ENCODE assay signal across 7 cellular contexts in genomic region chr17:47204722-47205418, GRCh38. TPM values are rescaled to one million over a fixed set of nuclear protein-coding genes. Genes with fewer than 3 reads are reported as not detected.
DNase-seq lines count a peak whose midpoint lies in the region; ATAC-seq and FAIRE-seq lines count a peak whose summit lies in the region.

No MANE protein-coding gene starts in this region.

- no peak overlapping the region for H4K91ac ChIP-seq in mesenchymal stem cell (ENCODE audit: low read length)

- no peak overlapping the region for H2BK12ac ChIP-seq in mesenchymal stem cell (ENCODE audit: low read length in 2 of 2)

- no peaks in the 10 kb centered on the region for H3K36me3 ChIP-seq in mesenchymal stem cell (ENCODE audit: control insufficient read depth in 1 of 2, insufficient read depth in 2 of 2, low read depth in 1 of 2, low read length in 2 of 2)
- H3K36me3 ChIP-seq in urinary bladder (ENCODE audit: insufficient read depth): no peaks in the 10 kb centered on the region

- peaks cover 28% of the 10 kb centered on the region for H3K4me1 ChIP-seq in mesenchymal stem cell (ENCODE audit: control insufficient read depth, insufficient read depth, low read depth, low read length)
- H3K4me1 ChIP-seq in urinary bladder (ENCODE audit: insufficient read depth): no peaks in the 10 kb centered on the region

- H3K27me3 ChIP-seq in mesenchymal stem cell (ENCODE audit: control insufficient read depth in 1 of 2, insufficient read depth in 1 of 2, low read length in 2 of 2): no peaks in the 10 kb centered on the region

- peak overlapping the region; percentile 95 for H2BK5ac ChIP-seq in mesenchymal stem cell (ENCODE audit: low read depth, low read length, poor library complexity, severe bottlenecking)

- peak overlapping the region in 1 of 2 experiments; percentile 16 for H3K4ac ChIP-seq in mesenchymal stem cell (ENCODE audit: low read depth in 1 of 2, low read length in 2 of 2)

- H2BK120ac ChIP-seq in mesenchymal stem cell (ENCODE audit: low read depth, low read length): no peak overlapping the region

- H3K9ac ChIP-seq in mesenchymal stem cell (ENCODE audit: low read length): peak overlapping the region; percentile 63

- no peaks in the 10 kb centered on the region for H3K79me1 ChIP-seq in mesenchymal stem cell (replicated peaks; ENCODE audit: low read length, poor library complexity, severe bottlenecking)

- peak overlapping the region; percentile 41 for H3K4me2 ChIP-seq in mesenchymal stem cell (ENCODE audit: low read length, poor library complexity, severe bottlenecking)

- peak overlapping the region; percentile 3 for H4K8ac ChIP-seq in mesenchymal stem cell (ENCODE audit: low read length)

- no peaks in the 10 kb centered on the region for H3K9me3 ChIP-seq in mesenchymal stem cell (ENCODE audit: control insufficient read depth, low read length)

- peak overlapping the region; percentile 73 for H2AK5ac ChIP-seq in mesenchymal stem cell (ENCODE audit: low read length, severe bottlenecking)

- H3K18ac ChIP-seq in mesenchymal stem cell (ENCODE audit: low read depth in 1 of 2, low read length in 2 of 2): peak overlapping the region; percentile 59 to 67

- WGBS in mesenchymal stem cell: 59% methylated on average over 5 of the region's 6 CpGs
- 45% methylated on average over 6 of the region's 6 CpGs for WGBS in urinary bladder

- H3K27ac ChIP-seq in mesenchymal stem cell (ENCODE audit: low read length, poor library complexity, severe bottlenecking) (peak overlapping the region; percentile 94), urinary bladder (ENCODE audit: low read depth) (peak overlapping the region; percentile 77)

- H3K4me3 ChIP-seq in mesenchymal stem cell (ENCODE audit: insufficient read depth in 1 of 2, low read depth in 1 of 2, low read length in 2 of 2): peak overlapping the region in 1 of 2 experiments; percentile 50
- H3K4me3 ChIP-seq in urinary bladder (ENCODE audit: low read depth, low read length): no peak overlapping the region

- ATAC-seq in GM18861 (IDR thresholded peaks at IDR 0.05; ENCODE audit: unreplicated experiment) (peak; percentile 46), HG02798 (IDR thresholded peaks at IDR 0.05; ENCODE audit: poor library complexity, unreplicated experiment) (peak; percentile 54)

- FAIRE-seq in RCC 7860 (lab: Jason Lieb, UNC): peak; percentile 86

- H2BK15ac ChIP-seq in mesenchymal stem cell (ENCODE audit: low read depth, poor library complexity, severe bottlenecking): peak overlapping the region; percentile 44

- no peak overlapping the region for H3K14ac ChIP-seq in mesenchymal stem cell (ENCODE audit: low read length in 2 of 2)

- DNase-seq in RCC 7860 (ENCODE audit: low spot score) (peak; percentile 77), mesenchymal stem cell (peak; percentile 72), cerebellum (ENCODE audit: low spot score) (no peak)
- DNase-seq in central memory CD4-positive, alpha-beta T cell: peak; percentile 52

- H2AFZ ChIP-seq in mesenchymal stem cell (ENCODE audit: low read depth, low read length): no peak overlapping the region

- no peak overlapping the region for H3K23ac ChIP-seq in mesenchymal stem cell (ENCODE audit: low read length in 2 of 2)

RNA-seq across cellular contexts. Expression of gene MYL4, which starts 4.3 kb away (rescaled TPM):
- 0.22 TPM for polyA plus RNA-seq in mesenchymal stem cell (2013, experiment 1 of 2)
- polyA plus RNA-seq in mesenchymal stem cell (2013, experiment 2 of 2): 0.14 TPM
- total RNA-seq in urinary bladder (31.7 TPM), cerebellum (1.1 TPM)
- 0.53 TPM for polyA plus RNA-seq in urinary bladder

RNA-seq across cellular contexts. Expression of gene CDC27, which starts 15.8 kb away (rescaled TPM):
- 59.1 TPM for polyA plus RNA-seq in mesenchymal stem cell (2013, experiment 1 of 2)
- 61.1 TPM for polyA plus RNA-seq in mesenchymal stem cell (2013, experiment 2 of 2)
- 110 TPM for total RNA-seq in urinary bladder
- polyA plus RNA-seq in urinary bladder: 33.8 TPM
- 80.0 TPM for total RNA-seq in cerebellum

RNA-seq across cellular contexts. Expression of gene ITGB3, which starts 48.8 kb away (rescaled TPM):
- polyA plus RNA-seq in mesenchymal stem cell (2013, experiment 1 of 2): 11.3 TPM
- 11.3 TPM for polyA plus RNA-seq in mesenchymal stem cell (2013, experiment 2 of 2)
- 20.2 TPM for total RNA-seq in urinary bladder
- 19.2 TPM for polyA plus RNA-seq in urinary bladder
- 1.6 TPM for total RNA-seq in cerebellum

Comparison
In these comparisons a context has a peak if more than half of its experiments do, and no peak if none do; other contexts are left out.
1. RNA of gene MYL4, which starts 4.3 kb away (total RNA-seq): 31.7 TPM in urinary bladder (single experiment); 1.1 TPM in cerebellum (single experiment); every median in the first group is over 10 times any median in the second.